ENCODE assay signal across 22 cellular contexts in the genomic region with DNA sequence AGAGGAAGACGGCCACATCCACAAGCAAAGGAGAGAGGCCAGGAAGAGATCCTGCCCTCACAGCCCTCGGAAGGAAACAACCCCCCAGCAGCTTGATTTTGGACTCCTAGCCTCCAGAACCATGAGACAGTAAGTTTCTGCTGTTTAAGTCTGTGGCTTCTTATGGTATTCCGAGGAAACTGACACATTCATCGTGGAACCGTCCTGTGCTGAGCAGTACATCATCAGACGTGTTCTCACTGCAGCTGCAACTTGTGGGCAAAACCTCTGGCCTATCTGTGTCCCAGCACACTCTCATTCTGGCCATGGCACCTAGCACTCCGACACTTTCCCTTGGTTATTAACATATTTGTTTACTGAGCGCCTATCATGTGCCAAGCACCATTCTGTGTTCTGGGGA.
DNase-seq lines count a peak whose midpoint lies in the region; ATAC-seq and TF ChIP-seq lines count a peak whose summit lies in the region.
"Had no signal": no experiment of that assay in that cellular context is flagged by ENCODE, and none has a peak within 500 bp of the region (broad histone marks: within the 10 kb centered on the region; RNA-seq: fewer than 3 reads in every experiment).

No MANE protein-coding gene starts in this region.

- H3K9me3 ChIP-seq in Loucy (ENCODE audit: insufficient read depth, low read depth, low read length) (no peaks in the 10 kb centered on the region; the same call in 1 of the 2 replicates), gastrocnemius medialis (no peaks in the 10 kb centered on the region)

- no peak overlapping the region for H3K9ac ChIP-seq in Loucy (ENCODE audit: low read depth, low read length, poor library complexity, severe bottlenecking)

- H3K27me3 Mint-ChIP-seq in glutamatergic neuron (ENCODE audit: unreplicated experiment) = peaks cover 3% of the 10 kb centered on the region

- ATAC-seq in gastrocnemius medialis = no peak
- ATAC-seq: HepG2, Right ventricle myocardium inferior had no signal

- no peaks in the 10 kb centered on the region for H3K79me2 ChIP-seq in Loucy (ENCODE audit: insufficient read depth, low read length)

- H3K4me1 Mint-ChIP-seq in glutamatergic neuron (ENCODE audit: low read depth, unreplicated experiment) = peaks cover 20% of the 10 kb centered on the region
- H3K4me1 Mint-ChIP-seq: CD8-positive, alpha-beta memory T cell had no signal

- H3K36me3 ChIP-seq in Loucy (ENCODE audit: insufficient read depth, low read length) (no peaks in the 10 kb centered on the region), gastrocnemius medialis (no peaks in the 10 kb centered on the region)

- no peaks in the 10 kb centered on the region for H3K9me2 ChIP-seq in Loucy (replicated peaks; ENCODE audit: low read depth, low read length)

- TF ChIP-seq CTCF in Loucy (conservative IDR thresholded peaks at IDR 0.05; ENCODE audit: low read length) (no peak), glutamatergic neuron (IDR thresholded peaks at IDR 0.05; ENCODE audit: partially characterized antibody, unreplicated experiment) (no peak), gastrocnemius medialis (IDR thresholded peaks at IDR 0.05 in 4 of 5, conservative IDR thresholded peaks at IDR 0.05 in 1 of 5) (no peak), GM13976 (IDR thresholded peaks at IDR 0.05; ENCODE audit: borderline replicate concordance, control extremely low read depth, extremely low read depth, insufficient read depth, missing control alignments) (no peak)

- H3K4me2 ChIP-seq in Loucy (ENCODE audit: low read depth, low read length, poor library complexity, severe bottlenecking) = peak overlapping the region; percentile 24

- H4K20me1 ChIP-seq in Loucy (ENCODE audit: insufficient read depth, low read length, poor library complexity, severe bottlenecking) = no peaks in the 10 kb centered on the region

- peaks cover 8% of the 10 kb centered on the region for H3K9me3 Mint-ChIP-seq in glutamatergic neuron (ENCODE audit: unreplicated experiment)

- peak overlapping the region; percentile 8 for H3K27ac Mint-ChIP-seq in glutamatergic neuron (ENCODE audit: unreplicated experiment)
- H3K27ac Mint-ChIP-seq: CD8-positive, alpha-beta memory T cell had no signal

- no peaks in the 10 kb centered on the region for H3K27me3 ChIP-seq in Loucy (ENCODE audit: insufficient read depth, low read length, poor library complexity, severe bottlenecking)
- H3K27me3 ChIP-seq in gastrocnemius medialis = no peaks in the 10 kb centered on the region

- intact Hi-C loops in gastrocnemius medialis (cut with DNase I; ENCODE audit: low total_unique reads) = loop anchor here (5.0 kb wide), 1 partner anchor 79 kb away; no protein-coding TSS in a partner anchor

- TF ChIP-seq POLR2A in gastrocnemius medialis (IDR thresholded peaks at IDR 0.05) = no peak

- H3K27ac ChIP-seq in gastrocnemius medialis = peak overlapping the region; percentile 66 to 80 (median 78)
- H3K27ac ChIP-seq: C4-2B, HL-60 had no signal

- peaks cover 6% of the 10 kb centered on the region for H3K36me3 Mint-ChIP-seq in glutamatergic neuron (ENCODE audit: unreplicated experiment)

- H3K4me3 Mint-ChIP-seq in glutamatergic neuron (ENCODE audit: unreplicated experiment) = peak overlapping the region; percentile 25
- H3K4me3 Mint-ChIP-seq: CD8-positive, alpha-beta memory T cell had no signal

- no peak overlapping the region for H2AFZ ChIP-seq in Loucy (ENCODE audit: low read length)

- in situ Hi-C loops in gastrocnemius medialis (cut with MboI; ENCODE audit: low sequenced_read_pairs in 4 of 4) (no loop called here), GM13976 (cut with MboI; ENCODE audit: low sequenced_read_pairs, unreplicated experiment) (no loop called here)

- DNase-seq in glutamatergic neuron (no peak), gastrocnemius medialis (no peak), NCI-H1092 treated with DMSO at 0.1 percent for 48 hours (lab: John Stamatoyannopoulos, UW) (no peak), SKM-1 (lab: John Stamatoyannopoulos, UW; ENCODE audit: unreplicated experiment) (no peak), GM13976 (ENCODE audit: low spot score) (no peak), NCI-H2196 (lab: John Stamatoyannopoulos, UW; ENCODE audit: unreplicated experiment) (no peak)
- DNase-seq: ACHN; Calu3; CD8-positive, alpha-beta memory T cell; DMS53; GDM1; KBM-7; NCI-H1105 treated with DMSO at 0.1 percent for 48 hours; NCI-H2081; NCI-H2171 treated with DMSO at 0.1 percent for 48 hours; NCI-H446; NCI-H526 had no signal

- H3K4me3 ChIP-seq in Loucy (ENCODE audit: low read length, poor library complexity, severe bottlenecking) (no peak overlapping the region), gastrocnemius medialis (no peak overlapping the region)

- no peaks in the 10 kb centered on the region for H3F3A ChIP-seq in Loucy (ENCODE audit: low read depth)

- H3K4me1 ChIP-seq in Loucy (ENCODE audit: insufficient read depth, low read length, poor library complexity, severe bottlenecking) (peaks cover 19% of the 10 kb centered on the region), gastrocnemius medialis (peaks cover 49 to 56% of the 10 kb centered on the region in 2 donors)
